13 cellular contexts compared by ENCODE assay signal in genomic region chr6:135397172-135397952, GRCh38.
"Had no signal": no experiment of that assay in that cellular context is flagged by ENCODE, and none has a peak within 500 bp of the region (broad histone marks: within the 10 kb centered on the region; RNA-seq: fewer than 3 reads in every experiment).

No MANE protein-coding gene starts in this region.

- H3K4me3 ChIP-seq: tibial artery, vagina had no signal

- DNase-seq: activated CD4-positive, alpha-beta T cell treated with anti-CD3 and anti-CD28 coated beads, Interleukin-2, amount 50 U/mL, for 4 hours; activated CD4-positive, CD25-positive, alpha-beta regulatory T cell treated with anti-CD3 and anti-CD28 coated beads, Interleukin-2, amount 50 U/mL, for 72 hours; activated naive CD4-positive, alpha-beta T cell treated with Interleukin-2 at 50 U/mL for 16 hours; activated T-cell treated with anti-CD3 and anti-CD28 coated beads for 4 hours; head of caudate nucleus; immature natural killer cell; mesenchymal stem cell; natural killer cell; stimulated activated CD4-positive, alpha-beta T cell treated with anti-CD3 and anti-CD28 coated beads, Interleukin-1b, Interleukin-23, amount 100 ng/mL, for 48 hours; stimulated activated naive B cell treated with anti-CD40 and anti-IgM and Interleukin-4, amounts not matched to agents 10 μg/mL and 1 μg/mL and 100 μg/mL, for 72 hours; tibial artery had no signal

- H3K27me3 ChIP-seq: tibial artery, vagina had no signal

- H3K27ac ChIP-seq: epithelial cell of prostate, tibial artery, vagina had no signal

- ATAC-seq: natural killer cell; stimulated activated naive B cell treated with anti-CD40 and anti-IgM and Interleukin-4, amounts not matched to agents 10 μg/mL and 1 μg/mL and 100 μg/mL, for 72 hours had no signal
